ENCODE assay signal across 24 cellular contexts in genomic region chr1:19863804-19864203, GRCh38. TPM values are rescaled to one million over a fixed set of nuclear protein-coding genes. Genes with fewer than 3 reads are reported as not detected.
DNase-seq lines count a peak whose midpoint lies in the region; ATAC-seq and TF ChIP-seq lines count a peak whose summit lies in the region.
"Had no signal": no experiment of that assay in that cellular context is flagged by ENCODE, and none has a peak within 500 bp of the region (broad histone marks: within the 10 kb centered on the region; RNA-seq: fewer than 3 reads in every experiment).

No MANE protein-coding gene starts in this region.

- WGBS in IMR-90 (ENCODE audit: extremely low coverage in 2 of 2, insufficient read length in 1 of 2), 2 experiments, result 57% methylated on average over 2 of the region's 5 CpGs; no CpG with 5 or more reads in 1 of the 2 experiments

- H3K4me2 ChIP-seq in IMR-90 (ENCODE audit: low read depth, low read length) (no peak overlapping the region), neural progenitor cell (no peak overlapping the region)

- no peak overlapping the region for H3K14ac ChIP-seq in IMR-90 (replicated peaks; ENCODE audit: low read depth, low read length)

- dilution Hi-C loops in IMR-90 (cut with HindIII; ENCODE audit: low sequenced_read_pairs, unreplicated experiment), result no loop called here

- intact Hi-C loops in IMR-90 (cut with micrococcal nuclease) (no loop called here), left lung (cut with DNase I) (no loop called here)

- CTCF ChIA-PET in IMR-90 (lab: Yijun Ruan, JAX), result no interaction called here

- H3K56ac ChIP-seq in IMR-90 (ENCODE audit: extremely low read depth, insufficient read depth, low read length), result no peak overlapping the region

- BruUV-seq in IMR-90 (replicated peaks; lab: Mats Ljungman, UMichigan), result no TSS peak

- no peak for TF ChIP-seq RAD21 in IMR-90 (IDR thresholded peaks at IDR 0.05; ENCODE audit: low read length)

- no peak overlapping the region for H3K27ac ChIP-seq in IMR-90 (ENCODE audit: insufficient read depth, low read length)
- H3K27ac ChIP-seq in brain microvascular endothelial cell, result peak overlapping the region; percentile 20
- H3K27ac ChIP-seq in left lung, result no peak overlapping the region
- H3K27ac ChIP-seq in neural progenitor cell, result no peak overlapping the region
- H3K27ac ChIP-seq: skin epidermis, tibial artery had no signal

- TF ChIP-seq CTCF in IMR-90 (conservative IDR thresholded peaks at IDR 0.05; ENCODE audit: low read depth, low read length) (no peak), brain microvascular endothelial cell (IDR thresholded peaks at IDR 0.05; ENCODE audit: low read depth, low read length, missing control alignments) (no peak), left lung (IDR thresholded peaks at IDR 0.05) (no peak), neural progenitor cell (IDR thresholded peaks at IDR 0.05) (no peak)

- no peak overlapping the region for H2BK20ac ChIP-seq in IMR-90 (ENCODE audit: low read depth, low read length)

- H3K9me1 ChIP-seq in IMR-90 (ENCODE audit: insufficient read depth, low read length), result peaks cover 6% of the 10 kb centered on the region

- 0 out of 2 replicates have a peak overlapping the region, but pooled peaks have one; percentile 51 for H3K4ac ChIP-seq in IMR-90 (ENCODE audit: low read depth, low read length)

- no peak overlapping the region for H4K5ac ChIP-seq in IMR-90 (ENCODE audit: low read depth, low read length)

- H3K79me1 ChIP-seq in IMR-90 (ENCODE audit: low read depth in 1 of 2, low read length in 2 of 2), result no peaks in the 10 kb centered on the region

- H2BK5ac ChIP-seq in IMR-90 (ENCODE audit: low read depth, low read length, poor library complexity, severe bottlenecking), result peak overlapping the region; percentile 34

- H4K8ac ChIP-seq in IMR-90 (ENCODE audit: low read depth in 2 of 2, low read length in 2 of 2), result 0 out of 4 replicates have a peak overlapping the region, but pooled peaks of 1 of the 2 experiments have one; percentile 13

- POLR2A ChIA-PET in IMR-90 (lab: Charles Lee; ENCODE audit: unreplicated experiment), result no interaction called here

- peak; percentile 49 for DNase-seq in AG08395 (ENCODE audit: low spot score)
- peak; percentile 73 for DNase-seq in IMR-90
- DNase-seq in brain microvascular endothelial cell, result peak; percentile 43
- peak; percentile 85 for DNase-seq in iris pigment epithelial cell (ENCODE audit: low read depth)
- no peak for DNase-seq in cerebellar cortex (ENCODE audit: low spot score)
- DNase-seq in left lung, result no peak
- no peak for DNase-seq in anterior cingulate cortex (lab: John Stamatoyannopoulos, UW)
- no peak for DNase-seq in neural progenitor cell (ENCODE audit: low spot score)
- DNase-seq: activated CD4-positive, alpha-beta T cell treated with anti-CD3 and anti-CD28 coated beads, Interleukin-2, amount 10 ng/mL, durations not matched to agents 24 days and 14 days; GDM1; glutamatergic neuron; islet precursor cell; NCI-H1105 treated with DMSO at 0.1 percent for 48 hours; NK-92 treated with Interleukin-12 subunit alpha and Interleukin-12 subunit beta, amount 100 ng/mL, for 24 hours; Right ventricle myocardium superior; tibial artery had no signal

- H4K20me1 ChIP-seq in IMR-90 (ENCODE audit: insufficient read depth, low read length) (no peaks in the 10 kb centered on the region), neural progenitor cell (ENCODE audit: low read depth) (no peaks in the 10 kb centered on the region)

- peak; percentile 40; the same call in 1 of the 2 replicates for ATAC-seq in IMR-90 (ENCODE audit: low read depth)
- ATAC-seq in left lung, result no peak
- ATAC-seq: stimulated activated effector memory CD8-positive, alpha-beta T cell treated with anti-CD3 and anti-CD28 coated beads, Interleukin-12 subunit alpha, Interleukin-12 subunit beta, amount 100 ng/mL, for 72 hours had no signal

- peaks cover 6% of the 10 kb centered on the region; the same call in 1 of the 2 replicates for H3K4me1 ChIP-seq in IMR-90 (ENCODE audit: control insufficient read depth, insufficient read depth, low read length)
- no peaks in the 10 kb centered on the region for H3K4me1 ChIP-seq in left lung
- no peaks in the 10 kb centered on the region for H3K4me1 ChIP-seq in neural progenitor cell
- H3K4me1 ChIP-seq: tibial artery had no signal

- no peak overlapping the region for H2AK5ac ChIP-seq in IMR-90 (ENCODE audit: low read depth, low read length)

- H3K36me3 Mint-ChIP-seq in neural progenitor cell, result no peaks in the 10 kb centered on the region
- H3K36me3 Mint-ChIP-seq: activated naive CD4-positive, alpha-beta T cell treated with anti-CD3 and anti-CD28 coated beads, Interleukin-2, amount 50 U/mL, for 24 hours; stimulated activated effector memory CD8-positive, alpha-beta T cell treated with anti-CD3 and anti-CD28 coated beads, Interleukin-12 subunit alpha, Interleukin-12 subunit beta, amount 100 ng/mL, for 72 hours had no signal

- H3K27me3 Mint-ChIP-seq in neural progenitor cell (ENCODE audit: insufficient read depth, low read depth), result peaks cover 14% of the 10 kb centered on the region

- H3K4me3 ChIP-seq in IMR-90 (ENCODE audit: insufficient read depth, low read depth, low read length) (no peak overlapping the region), brain microvascular endothelial cell (ENCODE audit: low read depth, low read length) (no peak overlapping the region), left lung (no peak overlapping the region), neural progenitor cell (no peak overlapping the region)
- H3K4me3 ChIP-seq: skin epidermis, tibial artery had no signal

- no peak for TF ChIP-seq POLR2A in IMR-90 (IDR thresholded peaks at IDR 0.05; ENCODE audit: low read depth, low read length)

- H2AK9ac ChIP-seq in IMR-90 (replicated peaks; ENCODE audit: low read depth, low read length, poor library complexity), result no peak overlapping the region

- H3K27ac Mint-ChIP-seq in neural progenitor cell, result no peak overlapping the region
- H3K27ac Mint-ChIP-seq: activated CD4-positive, alpha-beta T cell treated with anti-CD3 and anti-CD28 coated beads, Interleukin-2, amount 10 ng/mL, durations not matched to agents 24 days and 14 days; IgD-negative memory B cell; stimulated activated effector memory CD8-positive, alpha-beta T cell treated with anti-CD3 and anti-CD28 coated beads, Interleukin-12 subunit alpha, Interleukin-12 subunit beta, amount 100 ng/mL, for 72 hours; T-helper 2 cell treated with Interferon-gamma antibody and Interleukin-4, amounts not matched to agents 5 μg/mL and 100 μg/mL, for 36 hours had no signal

- peaks cover 7% of the 10 kb centered on the region for H3K9me3 Mint-ChIP-seq in neural progenitor cell
- H3K9me3 Mint-ChIP-seq: activated naive CD4-positive, alpha-beta T cell treated with anti-CD3 and anti-CD28 coated beads, Interleukin-2, amount 50 U/mL, for 24 hours had no signal

- H3K23ac ChIP-seq in IMR-90 (ENCODE audit: low read depth, low read length), result no peak overlapping the region

- no peaks in the 10 kb centered on the region for H3K4me1 Mint-ChIP-seq in neural progenitor cell
- H3K4me1 Mint-ChIP-seq: activated CD4-positive, alpha-beta T cell treated with anti-CD3 and anti-CD28 coated beads, Interleukin-2, amount 10 ng/mL, durations not matched to agents 24 days and 14 days; activated naive CD4-positive, alpha-beta T cell treated with anti-CD3 and anti-CD28 coated beads, Interleukin-2, amount 50 U/mL, for 24 hours; central memory CD8-positive, alpha-beta T cell; IgD-negative memory B cell; stimulated activated effector memory CD8-positive, alpha-beta T cell treated with anti-CD3 and anti-CD28 coated beads, Interleukin-12 subunit alpha, Interleukin-12 subunit beta, amount 100 ng/mL, for 72 hours had no signal

- no peaks in the 10 kb centered on the region for H3F3A ChIP-seq in neural progenitor cell (ENCODE audit: low read depth)

- no peak overlapping the region for H2BK15ac ChIP-seq in IMR-90 (ENCODE audit: low read depth, low read length)

- no peak overlapping the region for H3K4me3 Mint-ChIP-seq in neural progenitor cell
- H3K4me3 Mint-ChIP-seq: activated CD4-positive, alpha-beta T cell treated with anti-CD3 and anti-CD28 coated beads, Interleukin-2, amount 10 ng/mL, durations not matched to agents 24 days and 14 days; activated naive CD4-positive, alpha-beta T cell treated with anti-CD3 and anti-CD28 coated beads, Interleukin-2, amount 50 U/mL, for 24 hours; central memory CD8-positive, alpha-beta T cell; stimulated activated effector memory CD8-positive, alpha-beta T cell treated with anti-CD3 and anti-CD28 coated beads, Interleukin-12 subunit alpha, Interleukin-12 subunit beta, amount 100 ng/mL, for 72 hours; T-helper 2 cell treated with Interferon-gamma antibody and Interleukin-4, amounts not matched to agents 5 μg/mL and 100 μg/mL, for 36 hours had no signal

- in situ Hi-C loops in IMR-90 (cut with MboI; ENCODE audit: low sequenced_read_pairs), result no loop called here
- in situ Hi-C loops in brain microvascular endothelial cell (cut with HindIII; ENCODE audit: low pct_ligation_motif_present, low sequenced_read_pairs), result no loop called here

- H3K36me3 ChIP-seq in IMR-90 (ENCODE audit: control insufficient read depth, insufficient read depth, low read length), result no peaks in the 10 kb centered on the region
- H3K36me3 ChIP-seq in brain microvascular endothelial cell (replicated peaks), result no peaks in the 10 kb centered on the region
- no peaks in the 10 kb centered on the region for H3K36me3 ChIP-seq in left lung
- no peaks in the 10 kb centered on the region for H3K36me3 ChIP-seq in neural progenitor cell
- H3K36me3 ChIP-seq: tibial artery had no signal

- H3K18ac ChIP-seq in IMR-90 (ENCODE audit: low read depth, low read length), result no peak overlapping the region

- H2BK120ac ChIP-seq in IMR-90 (ENCODE audit: low read depth, low read length), result peak overlapping the region; percentile 50; the same call in 1 of the 2 replicates

- peaks cover 3% of the 10 kb centered on the region; the same call in 1 of the 2 replicates for H3K9me3 ChIP-seq in IMR-90 (ENCODE audit: control insufficient read depth, insufficient read depth, low read length)
- peaks cover 0 to 4% of the 10 kb centered on the region in 2 donors for H3K9me3 ChIP-seq in left lung
- no peaks in the 10 kb centered on the region for H3K9me3 ChIP-seq in neural progenitor cell (ENCODE audit: low read depth)

- H3K79me2 ChIP-seq in neural progenitor cell (ENCODE audit: low read depth), result no peaks in the 10 kb centered on the region

- H3K9ac ChIP-seq in IMR-90 (ENCODE audit: low read depth, low read length), result no peak overlapping the region
- no peak overlapping the region for H3K9ac ChIP-seq in neural progenitor cell

- H4K91ac ChIP-seq in IMR-90 (ENCODE audit: insufficient read depth, low read depth, low read length), result no peak overlapping the region

- no peaks in the 10 kb centered on the region for H3K27me3 ChIP-seq in IMR-90 (ENCODE audit: control insufficient read depth, insufficient read depth, low read length)
- no peaks in the 10 kb centered on the region for H3K27me3 ChIP-seq in brain microvascular endothelial cell (replicated peaks)
- H3K27me3 ChIP-seq in left lung, result peaks cover 0 to 47% of the 10 kb centered on the region in 2 donors
- no peaks in the 10 kb centered on the region for H3K27me3 ChIP-seq in neural progenitor cell

- no peak overlapping the region for H2AFZ ChIP-seq in IMR-90 (replicated peaks; ENCODE audit: low read length, poor library complexity)
- no peak overlapping the region for H2AFZ ChIP-seq in neural progenitor cell (replicated peaks)

RNA-seq across cellular contexts. Expression of gene OTUD3, which starts 18.4 kb away (rescaled TPM):
- total RNA-seq in IMR-90 (2012; rRNA removed) (2.9 and 6.1 TPM in 2 replicates), left lung (10 to 100 TPM in 1 of 2 donors, 1 to 10 TPM in 1; 9.8 to 11.0 TPM), neural progenitor cell (ENCODE audit: low replicate concordance) (22.3 and 28.6 TPM in 2 replicates)
- polyA plus RNA-seq in IMR-90 (2012; rRNA removed), result 2.6 and 3.1 TPM in 2 replicates
- 0.89 and 1.4 TPM in 2 replicates for polyA plus RNA-seq in IMR-90 (2012; cell fraction: cytosol; rRNA removed)
- polyA plus RNA-seq in IMR-90 (2012; cell fraction: nucleus; rRNA removed; ENCODE audit: low replicate concordance), result 4.3 and 10.2 TPM in 2 replicates

RNA-seq across cellular contexts. Expression of gene RNF186, which starts 48.7 kb away (rescaled TPM):
- not detected in 2 replicates for total RNA-seq in IMR-90 (2012; rRNA removed)
- polyA plus RNA-seq in IMR-90 (2012; rRNA removed), result not detected in 2 replicates
- not detected in 2 replicates for polyA plus RNA-seq in IMR-90 (2012; cell fraction: cytosol; rRNA removed)
- polyA plus RNA-seq in IMR-90 (2012; cell fraction: nucleus; rRNA removed; ENCODE audit: low replicate concordance), result not detected in 2 replicates
- not detected for total RNA-seq in left lung
- total RNA-seq in neural progenitor cell (ENCODE audit: low replicate concordance), result not detected in 2 replicates
- total RNA-seq: A673; activated CD4-positive, alpha-beta T cell treated with anti-CD3 and anti-CD28 coated beads, Interleukin-2, amount 10 ng/mL, durations not matched to agents 24 days and 14 days; omental fat pad; Right ventricle myocardium superior had no signal
- polyA plus RNA-seq: IgD-negative memory B cell had no signal

RNA-seq across cellular contexts. Expression of gene PLA2G2E, which starts 59.6 kb away (rescaled TPM):
- not detected in 2 replicates for total RNA-seq in IMR-90 (2012; rRNA removed)
- not detected in 2 replicates for polyA plus RNA-seq in IMR-90 (2012; rRNA removed)
- not detected in 2 replicates for polyA plus RNA-seq in IMR-90 (2012; cell fraction: cytosol; rRNA removed)
- polyA plus RNA-seq in IMR-90 (2012; cell fraction: nucleus; rRNA removed; ENCODE audit: low replicate concordance), result not detected in 2 replicates
- total RNA-seq in left lung, result not detected
- not detected in 2 replicates for total RNA-seq in neural progenitor cell (ENCODE audit: low replicate concordance)
- total RNA-seq: A673; activated CD4-positive, alpha-beta T cell treated with anti-CD3 and anti-CD28 coated beads, Interleukin-2, amount 10 ng/mL, durations not matched to agents 24 days and 14 days; omental fat pad; Right ventricle myocardium superior had no signal
- polyA plus RNA-seq: IgD-negative memory B cell had no signal

Comparison
In these comparisons a context has a peak if more than half of its experiments do, and no peak if none do; other contexts are left out.
1. DNase-seq: peak in AG08395 (single experiment), IMR-90 (single experiment), brain microvascular endothelial cell (single experiment) and iris pigment epithelial cell (single experiment); none in cerebellar cortex (single experiment), left lung (0 of 2), anterior cingulate cortex (0 of 58) and neural progenitor cell (single experiment).